In the genomic region with DNA sequence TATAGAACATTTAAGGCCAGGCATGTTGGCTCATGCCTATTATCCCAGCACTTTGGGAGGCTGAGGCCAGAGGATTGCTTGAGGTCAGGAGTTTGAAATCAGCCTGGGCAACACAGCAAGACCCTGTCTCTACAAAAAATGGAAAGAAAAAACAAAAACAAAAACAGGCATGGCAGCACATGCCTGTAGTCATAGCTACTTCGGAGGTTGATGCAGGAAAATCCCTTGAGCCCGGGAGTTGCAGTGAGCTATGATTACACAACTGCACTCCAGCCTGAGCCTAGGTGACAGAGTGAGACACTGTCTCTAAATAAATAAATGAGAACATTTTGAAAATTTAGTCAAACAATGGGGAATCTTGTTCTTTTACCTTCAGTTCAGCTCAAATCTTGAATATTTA, we compare ENCODE assay signal across 23 cellular contexts. TPM values are rescaled to one million over a fixed set of nuclear protein-coding genes. Genes with fewer than 3 reads are reported as not detected.
DNase-seq lines count a peak whose midpoint lies in the region; ATAC-seq, FAIRE-seq and TF ChIP-seq lines count a peak whose summit lies in the region.
"Had no signal": no experiment of that assay in that cellular context is flagged by ENCODE, and none has a peak within 500 bp of the region (broad histone marks: within the 10 kb centered on the region; RNA-seq: fewer than 3 reads in every experiment).

No MANE protein-coding gene starts in this region.

- no peaks in the 10 kb centered on the region for H3K9me3 ChIP-seq in PC-3 (ENCODE audit: low read length)
- H3K9me3 ChIP-seq in HepG2 (ENCODE audit: low read length): no peaks in the 10 kb centered on the region
- no peaks in the 10 kb centered on the region for H3K9me3 ChIP-seq in mucosa of descending colon
- H3K9me3 ChIP-seq: BLaER1 treated with 17β-estradiol and CSF1 and Interleukin-3, amounts not matched to agents 10 nM and 100 nM; body of pancreas; Caco-2; HAP-1 had no signal

- H3K4me1 ChIP-seq in PC-3 (ENCODE audit: insufficient read depth, low read length): no peaks in the 10 kb centered on the region
- H3K4me1 ChIP-seq in HepG2 (ENCODE audit: insufficient read depth, low read length): peaks cover 13% of the 10 kb centered on the region
- no peaks in the 10 kb centered on the region for H3K4me1 ChIP-seq in mucosa of descending colon (ENCODE audit: low read depth)
- H3K4me1 ChIP-seq: body of pancreas, Caco-2 had no signal

- H3K36me3 ChIP-seq in PC-3 (ENCODE audit: low read depth, low read length) (no peaks in the 10 kb centered on the region), HepG2 (replicated peaks in 1 of 2; ENCODE audit: control insufficient read depth in 1 of 2, insufficient read depth in 2 of 2, low read length in 2 of 2) (no peaks in the 10 kb centered on the region), mucosa of descending colon (ENCODE audit: low read depth) (no peaks in the 10 kb centered on the region)
- H3K36me3 ChIP-seq: BLaER1 treated with 17β-estradiol and CSF1 and Interleukin-3, amounts not matched to agents 10 nM and 100 nM; HAP-1 had no signal

- no peak overlapping the region for H2AFZ ChIP-seq in PC-3 (ENCODE audit: low read length)
- H2AFZ ChIP-seq in HepG2 (ENCODE audit: low read length): no peak overlapping the region

- intact Hi-C loops in PC-3 (cut with micrococcal nuclease): no loop called here
- intact Hi-C loops in HepG2 (cut with micrococcal nuclease; ENCODE audit: unreplicated experiment): no loop called here
- intact Hi-C loops in mucosa of descending colon (cut with DNase I, micrococcal nuclease): no loop called here
- intact Hi-C loops in left cardiac atrium (cut with DNase I): no loop called here

- BruUV-seq in PC-3 (replicated peaks; lab: Mats Ljungman, UMichigan) (no TSS peak), HepG2 (replicated peaks; lab: Mats Ljungman, UMichigan) (no TSS peak)

- H3K27me3 ChIP-seq in PC-3 (ENCODE audit: low read length) (no peaks in the 10 kb centered on the region), HepG2 (ENCODE audit: control insufficient read depth in 1 of 2, insufficient read depth in 2 of 2, low read length in 2 of 2) (no peaks in the 10 kb centered on the region)
- H3K27me3 ChIP-seq: body of pancreas had no signal

- H3K27ac ChIP-seq in PC-3 (ENCODE audit: low read length): no peak overlapping the region
- no peak overlapping the region for H3K27ac ChIP-seq in HepG2 (ENCODE audit: extremely low read length, insufficient read depth, low read length)
- H3K27ac ChIP-seq: BLaER1 treated with 17β-estradiol and CSF1 and Interleukin-3, amounts not matched to agents 10 nM and 100 nM; body of pancreas; HL-60 had no signal

- H4K20me1 ChIP-seq in PC-3 (ENCODE audit: low read length) (no peaks in the 10 kb centered on the region), HepG2 (ENCODE audit: insufficient read depth, low read length) (no peaks in the 10 kb centered on the region)
- H4K20me1 ChIP-seq: BLaER1 treated with 17β-estradiol and CSF1 and Interleukin-3, amounts not matched to agents 10 nM and 100 nM had no signal

- TF ChIP-seq CTCF in PC-3 (conservative IDR thresholded peaks at IDR 0.05; ENCODE audit: low read depth, low read length): no peak
- no peak for TF ChIP-seq CTCF in choroid plexus epithelial cell (conservative IDR thresholded peaks at IDR 0.05; ENCODE audit: low read depth, low read length)
- TF ChIP-seq CTCF in HepG2 (CRISPR knock-in tag; IDR thresholded peaks at IDR 0.05): no peak
- no peak for TF ChIP-seq CTCF in mucosa of descending colon (IDR thresholded peaks at IDR 0.05)

- DNase-seq in ELR (ENCODE audit: low read depth) (peak; percentile 36), PC-3 (no peak), choroid plexus epithelial cell (ENCODE audit: low read depth) (peak; percentile 44), HepG2 (ENCODE audit: low spot score) (peak; percentile 44), mucosa of descending colon (no peak), left cardiac atrium (no peak)
- no peak for DNase-seq in effector CD4-positive, alpha-beta T cell
- DNase-seq: activated CD4-positive, alpha-beta memory T cell treated with anti-CD3 and anti-CD28 coated beads for 36 hours; activated CD4-positive, CD25-positive, alpha-beta regulatory T cell; activated effector memory CD4-positive, alpha-beta T cell treated with Interleukin-2 at 50 U/mL for 16 hours; Caco-2; cortex of kidney; head of caudate nucleus; naive thymus-derived CD4-positive, alpha-beta T cell; NCI-H1417 treated with DMSO at 0.1 percent for 48 hours; NCI-H510A; occipital lobe had no signal

- no peak overlapping the region for H3K4me2 ChIP-seq in PC-3 (ENCODE audit: low read length)
- peak overlapping the region; percentile 39 for H3K4me2 ChIP-seq in HepG2 (ENCODE audit: low read depth, low read length)

- no peak for TF ChIP-seq EP300 in HepG2 (IDR thresholded peaks at IDR 0.05; ENCODE audit: low read depth in 2 of 2, low read length in 2 of 2)
- no peak for TF ChIP-seq EP300 in HepG2 (CRISPR knock-in tag; IDR thresholded peaks at IDR 0.05; ENCODE audit: borderline replicate concordance)

- WGBS in HepG2 (ENCODE audit: low lambda C conversion rate): 0% methylated on average over 2 of the region's 2 CpGs

- H3K9ac ChIP-seq in PC-3 (ENCODE audit: low read length) (no peak overlapping the region), HepG2 (ENCODE audit: insufficient read depth, low read depth, low read length) (no peak overlapping the region)
- H3K9ac ChIP-seq: BLaER1 treated with 17β-estradiol and CSF1 and Interleukin-3, amounts not matched to agents 10 nM and 100 nM had no signal

- CTCF ChIA-PET in PC-3 (lab: Charles Lee): no interaction called here
- CTCF ChIA-PET in HepG2 (lab: Yijun Ruan, JAX; ENCODE audit: low intra/inter-chr PET ratio, low total read pairs): no interaction called here

- no peaks in the 10 kb centered on the region for H3K79me2 ChIP-seq in PC-3 (ENCODE audit: low read length)
- no peaks in the 10 kb centered on the region for H3K79me2 ChIP-seq in HepG2 (ENCODE audit: insufficient read depth, low read length)

- H3K9me2 ChIP-seq in PC-3 (replicated peaks; ENCODE audit: low read length): no peaks in the 10 kb centered on the region

- no peaks in the 10 kb centered on the region for H3F3A ChIP-seq in PC-3 (ENCODE audit: low read length, unreplicated experiment)

- POLR2A ChIA-PET in PC-3 (lab: Charles Lee; ENCODE audit: unreplicated experiment) (no interaction called here), HepG2 (lab: Yijun Ruan, JAX) (no interaction called here)

- in situ Hi-C loops in HepG2 (cut with HindIII; ENCODE audit: extremely low pct_ligation_motif_present, low pct_unique_long_range_greater_than_20kb): no loop called here

- FAIRE-seq in HepG2 (lab: Jason Lieb, UNC): peak; percentile 56
- FAIRE-seq: GM12892 had no signal

- no peak for TF ChIP-seq POLR2A in HepG2 (IDR thresholded peaks at IDR 0.05; ENCODE audit: insufficient read depth in 1 of 2, low read depth in 2 of 2, low read length in 2 of 2)

- H3K4me3 ChIP-seq in PC-3 (ENCODE audit: low read length): no peak overlapping the region
- no peak overlapping the region for H3K4me3 ChIP-seq in choroid plexus epithelial cell (ENCODE audit: low read depth, low read length)
- H3K4me3 ChIP-seq in HepG2 (replicated peaks in 1 of 3; ENCODE audit: insufficient read depth in 1 of 3, low read depth in 2 of 3, low read length in 3 of 3): no peak overlapping the region
- H3K4me3 ChIP-seq in mucosa of descending colon: no peak overlapping the region
- H3K4me3 ChIP-seq: BLaER1 treated with 17β-estradiol and CSF1 and Interleukin-3, amounts not matched to agents 10 nM and 100 nM; body of pancreas; HAP-1 had no signal

- 0 out of 2 replicates have a peak, but pooled peaks have one; percentile 35 for ATAC-seq in PC-3
- peak; percentile 90 for ATAC-seq in HepG2
- ATAC-seq in HG03135 (IDR thresholded peaks at IDR 0.05; ENCODE audit: unreplicated experiment): no peak
- no peak for ATAC-seq in mucosa of descending colon
- ATAC-seq in left cardiac atrium: no peak
- ATAC-seq: body of pancreas; naive thymus-derived CD4-positive, alpha-beta T cell had no signal

- no peak for TF ChIP-seq RAD21 in HepG2 (CRISPR knock-in tag; IDR thresholded peaks at IDR 0.05)

TF ChIP-seq in HepG2, 621 proteins besides CTCF, POLR2A, EP300 and RAD21 (continues in another document):
- TF ChIP-seq ZNF672 (CRISPR knock-in tag; IDR thresholded peaks at IDR 0.05): no peak

RNA-seq across cellular contexts. Expression of a gene that starts 12.1 kb away (rescaled TPM):
- 73.5 and 113 TPM in 2 replicates for total RNA-seq in PC-3 (2014; rRNA removed)
- total RNA-seq in HepG2 (2016; rRNA removed; fragmentation: Illumina TruSeq; extraction: Trizol): 70.8 and 105 TPM in 2 replicates
- total RNA-seq in HepG2 (2016; cell fraction: cytosol; rRNA removed; fragmentation: Illumina TruSeq; extraction: Trizol; ENCODE audit: low read depth): 15.8 and 18.2 TPM in 2 replicates
- 69.2 and 96.9 TPM in 2 replicates for total RNA-seq in HepG2 (2016; cell fraction: insoluble cytoplasmic fraction; rRNA removed; fragmentation: Illumina TruSeq; extraction: Trizol)
- 80.5 and 89.8 TPM in 2 replicates for total RNA-seq in HepG2 (2016; cell fraction: membrane; rRNA removed; fragmentation: Illumina TruSeq; extraction: Trizol)
- total RNA-seq in HepG2 (2016; cell fraction: nucleus; rRNA removed; fragmentation: Illumina TruSeq; extraction: Trizol): 32.4 and 40.0 TPM in 2 replicates
- polyA plus RNA-seq in HepG2 (2011; rRNA removed): 13.6 and 17.2 TPM in 2 replicates
- 20.0 and 23.3 TPM in 2 replicates for polyA plus RNA-seq in HepG2 (2011; cell fraction: cytosol; rRNA removed)
- polyA plus RNA-seq in HepG2 (2011; cell fraction: nucleus; rRNA removed): 12.0 and 12.1 TPM in 2 replicates
- 38.9 and 45.8 TPM in 2 replicates for polyA plus RNA-seq in HepG2 (2012)
- 10.0 and 10.4 TPM in 2 replicates for polyA plus RNA-seq in HepG2 (2016; cell fraction: cytosol; fragmentation: Illumina TruSeq; extraction: Trizol; ENCODE audit: low read depth)
- polyA plus RNA-seq in HepG2 (2016; cell fraction: insoluble cytoplasmic fraction; fragmentation: Illumina TruSeq; extraction: Trizol; ENCODE audit: low read depth): 69.0 and 76.0 TPM in 2 replicates
- polyA plus RNA-seq in HepG2 (2016; cell fraction: membrane; fragmentation: Illumina TruSeq; extraction: Trizol; ENCODE audit: low read depth): 33.4 and 35.7 TPM in 2 replicates
- 27.3 and 29.1 TPM in 2 replicates for polyA plus RNA-seq in HepG2 (2016; cell fraction: nucleus; fragmentation: Illumina TruSeq; extraction: Trizol; ENCODE audit: insufficient read depth, low read depth)
- polyA minus RNA-seq in HepG2 (2011; rRNA and poly(A)+ RNA removed; ENCODE audit: low replicate concordance): 35.4 and 58.6 TPM in 2 replicates
- 29.1 and 33.4 TPM in 2 replicates for polyA minus RNA-seq in HepG2 (2011; cell fraction: cytosol; rRNA and poly(A)+ RNA removed)
- polyA minus RNA-seq in HepG2 (2011; cell fraction: nucleus; rRNA and poly(A)+ RNA removed): 16.5 and 22.1 TPM in 2 replicates
- total RNA-seq in mucosa of descending colon: 10 to 100 TPM; 48.2 to 63.2 (median 52.2) TPM
- total RNA-seq in left cardiac atrium: 10 to 100 TPM; 22.8 to 32.6 TPM

Comparison
In these comparisons a context has a peak if more than half of its experiments do, and no peak if none do; other contexts are left out.
1. DNase-seq: peak in ELR (single experiment), choroid plexus epithelial cell (single experiment) and HepG2 (single experiment); none in PC-3 (single experiment), mucosa of descending colon (0 of 3), effector CD4-positive, alpha-beta T cell (single experiment) and left cardiac atrium (single experiment).
2. ATAC-seq: peak in PC-3 (single experiment) and HepG2 (single experiment); none in HG03135 (single experiment), mucosa of descending colon (single experiment) and left cardiac atrium (0 of 2).